In genomic region chr5:149732500-149733128, GRCh38 we compare ENCODE assay signal across 8 cellular contexts. TPM values are rescaled to one million over a fixed set of nuclear protein-coding genes. Genes with fewer than 3 reads are reported as not detected.
A peak's percentile ranks its signal among the peaks of the same experiment; 100 is the strongest.
DNase-seq lines count a peak whose midpoint lies in the region; ATAC-seq and TF ChIP-seq lines count a peak whose summit lies in the region.

No MANE protein-coding gene starts in this region.

- H3K27ac ChIP-seq in right atrium auricular region: peak overlapping the region; percentile 88 to 96

- H3K27ac Mint-ChIP-seq in HFFc6: no peak overlapping the region
- no peak overlapping the region for H3K27ac Mint-ChIP-seq in activated B cell treated with CpG ODN at 0.5 μM for 24 hours

- no peaks in the 10 kb centered on the region for H3K36me3 Mint-ChIP-seq in HFFc6 (ENCODE audit: low read depth)
- H3K36me3 Mint-ChIP-seq in activated B cell treated with CpG ODN at 0.5 μM for 24 hours (ENCODE audit: low read depth): no peaks in the 10 kb centered on the region

- intact Hi-C loops in activated B cell treated with CpG ODN at 0.5 μM for 24 hours (cut with micrococcal nuclease): loop anchor here (5.0 kb wide), 1 partner anchor 385 kb away; the partner anchor contains the start of gene GRPEL2
- intact Hi-C loops in sciatic nerve (cut with DNase I): loop anchor here (10.0 kb wide), 1 partner anchor 72 kb away; no protein-coding TSS in a partner anchor

- no peak for ATAC-seq in activated B cell treated with CpG ODN at 0.5 μM for 24 hours (ENCODE audit: low read depth)
- peak; percentile 62 for ATAC-seq in sciatic nerve
- no peak for ATAC-seq in GM21825 (IDR thresholded peaks at IDR 0.05; ENCODE audit: unreplicated experiment)

- POLR2A ChIA-PET in activated B cell treated with CpG ODN at 0.5 μM for 24 hours (lab: Charles Lee): interaction anchor here (0.7 to 1.3 kb wide), 5 partner anchors 33 to 268 kb away, joined by 3 to 6 read pairs (median 3); partner anchors contain the start of genes HMGXB3 and TIGD6

- H3K4me1 ChIP-seq in right atrium auricular region: peaks cover 0 to 18% of the 10 kb centered on the region in 2 donors

- no peak for DNase-seq in HFFc6
- DNase-seq in activated B cell treated with CpG ODN at 0.5 μM for 24 hours: no peak
- DNase-seq in right atrium auricular region (ENCODE audit: low spot score): no peak
- no peak for DNase-seq in sciatic nerve (ENCODE audit: low spot score)
- no peak for DNase-seq in NCI-H774 (lab: John Stamatoyannopoulos, UW)
- no peak for DNase-seq in NCI-H510A (lab: John Stamatoyannopoulos, UW)
- DNase-seq in COLO829 (ENCODE audit: low spot score): no peak

- H3K36me3 ChIP-seq in right atrium auricular region: no peaks in the 10 kb centered on the region

- H3K4me3 Mint-ChIP-seq in HFFc6 (peak overlapping the region; percentile 82), activated B cell treated with CpG ODN at 0.5 μM for 24 hours (peak overlapping the region; percentile 88)

- H3K9me3 Mint-ChIP-seq in HFFc6 (no peaks in the 10 kb centered on the region), activated B cell treated with CpG ODN at 0.5 μM for 24 hours (no peaks in the 10 kb centered on the region)

- H3K4me1 Mint-ChIP-seq in HFFc6 (ENCODE audit: low read depth) (no peaks in the 10 kb centered on the region), activated B cell treated with CpG ODN at 0.5 μM for 24 hours (peaks cover 12% of the 10 kb centered on the region)

- H3K9me3 ChIP-seq in right atrium auricular region: no peaks in the 10 kb centered on the region

- TF ChIP-seq CTCF in HFFc6 (IDR thresholded peaks at IDR 0.05) (no peak), activated B cell treated with CpG ODN at 0.5 μM for 24 hours (IDR thresholded peaks at IDR 0.05) (no peak), right atrium auricular region (IDR thresholded peaks at IDR 0.05) (no peak)

- no peaks in the 10 kb centered on the region for H3K27me3 ChIP-seq in right atrium auricular region

- peaks cover 27% of the 10 kb centered on the region for H3K27me3 Mint-ChIP-seq in HFFc6 (ENCODE audit: insufficient read depth)
- no peaks in the 10 kb centered on the region for H3K27me3 Mint-ChIP-seq in activated B cell treated with CpG ODN at 0.5 μM for 24 hours

- H3K4me3 ChIP-seq in right atrium auricular region: peak overlapping the region; percentile 66 to 86

- CTCF ChIA-PET in activated B cell treated with CpG ODN at 0.5 μM for 24 hours (lab: Charles Lee): interaction anchor here (0.5 to 1.4 kb wide), 3 partner anchors 65 to 96 kb away, joined by 3 to 4 read pairs (median 3); no protein-coding TSS in a partner anchor

RNA-seq across cellular contexts. Expression of gene PPARGC1B, which starts 2.5 kb away (rescaled TPM):
- total RNA-seq in HFFc6 (2021; fragmentation: NEBNext Ultra II Directional; extraction: Animal tissue kit (Norgen Biotek cat#: 25700)): under 1 TPM; 0.05 to 0.28 (median 0.09) TPM
- total RNA-seq in activated B cell treated with CpG ODN at 0.5 μM for 24 hours (3.7 and 6.4 TPM in 2 replicates), right atrium auricular region (10 to 100 TPM; 10.1 to 11.4 TPM), sciatic nerve (3.2 TPM)
